ENCODE assay signal across 1 cellular context in genomic region chr3:120649735-120650705, GRCh38.
TF ChIP-seq lines count a peak whose summit lies in the region.

No MANE protein-coding gene starts in this region.

TF ChIP-seq in HepG2, 621 proteins besides CTCF, POLR2A, EP300 and RAD21 (continued from another document and continues in another):
- TF ChIP-seq HNF4G (IDR thresholded peaks at IDR 0.05; ENCODE audit: borderline replicate concordance, low read depth, low read length) (peak; percentile 35; the same call in 1 of the 2 replicates), HNF4G (CRISPR knock-in tag; IDR thresholded peaks at IDR 0.05; ENCODE audit: borderline replicate concordance, low read depth) (no peak), ZNF180 (CRISPR knock-in tag; IDR thresholded peaks at IDR 0.05; ENCODE audit: borderline replicate concordance, low read depth) (no peak), PRDM4 (CRISPR knock-in tag; IDR thresholded peaks at IDR 0.05; ENCODE audit: borderline replicate concordance) (no peak), ZNF670 (CRISPR knock-in tag; IDR thresholded peaks at IDR 0.05; ENCODE audit: borderline replicate concordance) (no peak), GPN1 (CRISPR knock-in tag; IDR thresholded peaks at IDR 0.05; ENCODE audit: borderline replicate concordance) (no peak), ZBTB3 (CRISPR knock-in tag; IDR thresholded peaks at IDR 0.05; ENCODE audit: borderline replicate concordance, low read depth) (no peak), ZSCAN25 (CRISPR knock-in tag; IDR thresholded peaks at IDR 0.05) (no peak), MED8 (CRISPR knock-in tag; IDR thresholded peaks at IDR 0.05; ENCODE audit: insufficient replicate concordance) (no peak), THAP8 (CRISPR knock-in tag; IDR thresholded peaks at IDR 0.05; ENCODE audit: borderline replicate concordance) (no peak), FOXA3 (CRISPR knock-in tag; IDR thresholded peaks at IDR 0.05) (no peak), MXD4 (CRISPR knock-in tag; IDR thresholded peaks at IDR 0.05) (no peak), ZNF562 (CRISPR knock-in tag; IDR thresholded peaks at IDR 0.05; ENCODE audit: borderline replicate concordance) (no peak), FOXA1 (IDR thresholded peaks at IDR 0.05) (no peak), FOXA1 (CRISPR knock-in tag; IDR thresholded peaks at IDR 0.05) (0 out of 2 replicates have a peak, but pooled peaks have one; percentile 3), THAP11 (CRISPR knock-in tag; IDR thresholded peaks at IDR 0.05) (no peak), KDM1A (CRISPR knock-in tag; IDR thresholded peaks at IDR 0.05) (no peak), SAP130 (CRISPR knock-in tag; IDR thresholded peaks at IDR 0.05; ENCODE audit: low read depth) (0 out of 2 replicates have a peak, but pooled peaks have one; percentile 22), MED1 (CRISPR knock-in tag; IDR thresholded peaks at IDR 0.05) (0 out of 2 replicates have a peak, but pooled peaks have one; percentile 13), PRDM15 (CRISPR knock-in tag; IDR thresholded peaks at IDR 0.05) (no peak), ZNF781 (CRISPR knock-in tag; IDR thresholded peaks at IDR 0.05; ENCODE audit: borderline replicate concordance, not compliant biosample characterization) (no peak), BCL6 (CRISPR knock-in tag; IDR thresholded peaks at IDR 0.05) (peak; percentile 73), RNF2 (conservative IDR thresholded peaks at IDR 0.05; ENCODE audit: low read depth) (no peak), HMG20B (CRISPR knock-in tag; conservative IDR thresholded peaks at IDR 0.05) (no peak), CHD2 (IDR thresholded peaks at IDR 0.05; ENCODE audit: low read depth, low read length) (no peak), MAFF (IDR thresholded peaks at IDR 0.05; ENCODE audit: low read depth, low read length) (no peak), ZNF33B (CRISPR knock-in tag; IDR thresholded peaks at IDR 0.05) (no peak), NCOR1 (IDR thresholded peaks at IDR 0.05; ENCODE audit: borderline replicate concordance, low read length) (peak; percentile 53; the same call in 1 of the 2 replicates), USF2 (IDR thresholded peaks at IDR 0.05; ENCODE audit: low read depth, low read length) (no peak), USF2 (CRISPR knock-in tag; IDR thresholded peaks at IDR 0.05; ENCODE audit: borderline replicate concordance) (no peak), RARA (CRISPR knock-in tag; IDR thresholded peaks at IDR 0.05) (peak; percentile 78), AFF4 (CRISPR knock-in tag; IDR thresholded peaks at IDR 0.05) (no peak), TGIF2 (CRISPR knock-in tag; IDR thresholded peaks at IDR 0.05) (no peak), FOXK2 (IDR thresholded peaks at IDR 0.05) (no peak), ZNF431 (CRISPR knock-in tag; IDR thresholded peaks at IDR 0.05; ENCODE audit: borderline replicate concordance, low read depth) (no peak), HOXD1 (CRISPR knock-in tag; IDR thresholded peaks at IDR 0.05) (no peak), ZNF33A (CRISPR knock-in tag; IDR thresholded peaks at IDR 0.05; ENCODE audit: borderline replicate concordance) (no peak), TEAD3 (CRISPR knock-in tag; optimal IDR thresholded peaks at IDR 0.05; ENCODE audit: borderline replicate concordance) (peak; percentile 72), ZNF484 (CRISPR knock-in tag; IDR thresholded peaks at IDR 0.05; ENCODE audit: borderline replicate concordance, low read depth) (no peak), FOXK1 (CRISPR knock-in tag; IDR thresholded peaks at IDR 0.05; ENCODE audit: borderline replicate concordance, low read depth) (no peak), ZNF780A (CRISPR knock-in tag; IDR thresholded peaks at IDR 0.05) (no peak), RBFOX2 (IDR thresholded peaks at IDR 0.05; ENCODE audit: low read depth, low read length) (0 out of 2 replicates have a peak, but pooled peaks have one; percentile 19), ZNF513 (CRISPR knock-in tag; conservative IDR thresholded peaks at IDR 0.05) (no peak), SOX6 (IDR thresholded peaks at IDR 0.05) (no peak), SOX6 (CRISPR knock-in tag; IDR thresholded peaks at IDR 0.05) (peak; percentile 16; the same call in 1 of the 2 replicates)
- TF ChIP-seq, protein P1, sequence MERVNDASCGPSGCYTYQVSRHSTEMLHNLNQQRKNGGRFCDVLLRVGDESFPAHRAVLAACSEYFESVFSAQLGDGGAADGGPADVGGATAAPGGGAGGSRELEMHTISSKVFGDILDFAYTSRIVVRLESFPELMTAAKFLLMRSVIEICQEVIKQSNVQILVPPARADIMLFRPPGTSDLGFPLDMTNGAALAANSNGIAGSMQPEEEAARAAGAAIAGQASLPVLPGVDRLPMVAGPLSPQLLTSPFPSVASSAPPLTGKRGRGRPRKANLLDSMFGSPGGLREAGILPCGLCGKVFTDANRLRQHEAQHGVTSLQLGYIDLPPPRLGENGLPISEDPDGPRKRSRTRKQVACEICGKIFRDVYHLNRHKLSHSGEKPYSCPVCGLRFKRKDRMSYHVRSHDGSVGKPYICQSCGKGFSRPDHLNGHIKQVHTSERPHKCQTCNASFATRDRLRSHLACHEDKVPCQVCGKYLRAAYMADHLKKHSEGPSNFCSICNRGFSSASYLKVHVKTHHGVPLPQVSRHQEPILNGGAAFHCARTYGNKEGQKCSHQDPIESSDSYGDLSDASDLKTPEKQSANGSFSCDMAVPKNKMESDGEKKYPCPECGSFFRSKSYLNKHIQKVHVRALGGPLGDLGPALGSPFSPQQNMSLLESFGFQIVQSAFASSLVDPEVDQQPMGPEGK (CRISPR knock-in tag; IDR thresholded peaks at IDR 0.05): no peak
- TF ChIP-seq, protein P2, sequence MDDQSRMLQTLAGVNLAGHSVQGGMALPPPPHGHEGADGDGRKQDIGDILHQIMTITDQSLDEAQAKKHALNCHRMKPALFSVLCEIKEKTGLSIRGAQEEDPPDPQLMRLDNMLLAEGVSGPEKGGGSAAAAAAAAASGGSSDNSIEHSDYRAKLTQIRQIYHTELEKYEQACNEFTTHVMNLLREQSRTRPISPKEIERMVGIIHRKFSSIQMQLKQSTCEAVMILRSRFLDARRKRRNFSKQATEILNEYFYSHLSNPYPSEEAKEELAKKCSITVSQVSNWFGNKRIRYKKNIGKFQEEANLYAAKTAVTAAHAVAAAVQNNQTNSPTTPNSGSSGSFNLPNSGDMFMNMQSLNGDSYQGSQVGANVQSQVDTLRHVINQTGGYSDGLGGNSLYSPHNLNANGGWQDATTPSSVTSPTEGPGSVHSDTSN (CRISPR knock-in tag; IDR thresholded peaks at IDR 0.05; ENCODE audit: borderline replicate concordance): no peak
